8 cellular contexts compared by ENCODE assay signal in genomic region chr11:43579171-43579918, GRCh38.
DNase-seq lines count a peak whose midpoint lies in the region; ATAC-seq lines count a peak whose summit lies in the region.

No MANE protein-coding gene starts in this region.

- DNase-seq in AG08396 (ENCODE audit: low spot score) = peak; percentile 72
- peak; percentile 57 for DNase-seq in NCI-H2227 (lab: John Stamatoyannopoulos, UW; ENCODE audit: unreplicated experiment)
- DNase-seq in activated naive CD4-positive, alpha-beta T cell treated with anti-CD3 and anti-CD28 coated beads, Interleukin-2, amount 50 U/mL, for 16 hours = peak; percentile 53
- peak; percentile 68 for DNase-seq in hepatic stellate cell (ENCODE audit: low spot score)
- no peak for DNase-seq in SKM-1 treated with dmso at 0.1 percent for 144 hours (lab: John Stamatoyannopoulos, UW; ENCODE audit: unreplicated experiment)

- H3K27ac ChIP-seq in skin epidermis = no peak overlapping the region

- ATAC-seq in GM18867 (IDR thresholded peaks at IDR 0.05; ENCODE audit: unreplicated experiment) = peak; percentile 70
- no peak for ATAC-seq in GM21367 (IDR thresholded peaks at IDR 0.05; ENCODE audit: unreplicated experiment)

- peak overlapping the region; percentile 18 to 45 (median 32) for H3K4me3 ChIP-seq in skin epidermis
